Comparison of ENCODE assay signal across 8 cellular contexts in the genomic region with DNA sequence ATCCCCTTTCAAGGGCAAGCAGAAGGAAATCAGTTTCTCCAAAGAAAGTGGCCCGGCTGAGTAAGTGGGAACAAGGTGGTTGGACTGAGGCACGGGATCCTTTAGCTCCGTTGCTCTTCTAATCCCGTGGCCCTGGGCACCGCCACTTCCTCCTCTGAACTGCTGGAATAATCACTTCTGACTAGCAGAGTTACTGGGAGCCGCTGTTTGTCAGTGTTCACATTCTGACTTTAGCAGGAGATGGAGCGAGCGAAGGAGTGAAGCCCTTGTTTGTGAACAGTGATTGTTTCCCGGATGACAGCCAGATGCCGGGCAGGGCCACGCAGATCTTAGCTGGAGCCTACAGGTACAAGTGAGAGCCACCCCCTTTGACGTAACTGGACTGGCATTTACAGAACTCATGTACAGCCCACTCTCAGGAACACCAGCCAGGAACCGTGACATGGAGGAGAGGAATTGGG. TPM values are rescaled to one million over a fixed set of nuclear protein-coding genes. Genes with fewer than 3 reads are reported as not detected.
A peak's percentile ranks its signal among the peaks of the same experiment; 100 is the strongest.
DNase-seq lines count a peak whose midpoint lies in the region; ATAC-seq, FAIRE-seq and TF ChIP-seq lines count a peak whose summit lies in the region.

No MANE protein-coding gene starts in this region.

- ATAC-seq in body of pancreas: peak; percentile 8

- peak; percentile 5 for FAIRE-seq in keratinocyte (lab: Jason Lieb, UNC)
- no peak for FAIRE-seq in GM19239 (lab: Jason Lieb, UNC)

- H3K4me3 ChIP-seq in body of pancreas (peak overlapping the region; percentile 64 to 86), keratinocyte (ENCODE audit: control insufficient read depth in 2 of 3, extremely low read depth in 1 of 3, insufficient read depth in 2 of 3, low read depth in 1 of 3, low read length in 3 of 3) (peak overlapping the region; percentile 73 to 85 (median 75)), spleen (peak overlapping the region in 7 of 8 donors; percentile 77 to 97 (median 89))

- H3K36me3 ChIP-seq in body of pancreas (replicated peaks in 1 of 2; ENCODE audit: insufficient read depth in 1 of 2, low read depth in 2 of 2): no peaks in the 10 kb centered on the region
- H3K36me3 ChIP-seq in keratinocyte (ENCODE audit: control insufficient read depth in 2 of 2, extremely low read depth in 1 of 2, insufficient read depth in 2 of 2, low read length in 2 of 2): peaks cover 1 to 16% of the 10 kb centered on the region in 2 experiments
- H3K36me3 ChIP-seq in spleen: peaks cover 0 to 20% (median 11%) of the 10 kb centered on the region in 6 donors

- peaks cover 28% of the 10 kb centered on the region for H3K4me1 ChIP-seq in body of pancreas
- H3K4me1 ChIP-seq in keratinocyte (ENCODE audit: control insufficient read depth, extremely low read depth, insufficient read depth, low read length): peaks cover 13% of the 10 kb centered on the region
- H3K4me1 ChIP-seq in spleen: peaks cover 10 to 55% (median 30%) of the 10 kb centered on the region in 6 donors

- no peaks in the 10 kb centered on the region for H3K27me3 ChIP-seq in body of pancreas
- H3K27me3 ChIP-seq in keratinocyte (ENCODE audit: control insufficient read depth, extremely low read depth, insufficient read depth, low read length): no peaks in the 10 kb centered on the region
- H3K27me3 ChIP-seq in spleen (replicated peaks in 1 of 7): peaks cover 0 to 7% (median 0%) of the 10 kb centered on the region in 7 donors

- WGBS in body of pancreas, 2 donors: 23 to 24% methylated on average over 10 to 13 of the region's 13 CpGs
- 37 to 55% (median 52%) methylated on average over 13 of the region's 13 CpGs for WGBS in spleen, 5 donors

- peaks cover 50% of the 10 kb centered on the region for H3K79me2 ChIP-seq in keratinocyte (ENCODE audit: control insufficient read depth, insufficient read depth, low read length)

- H3K4me2 ChIP-seq in keratinocyte (ENCODE audit: control insufficient read depth, extremely low read depth, insufficient read depth, low read depth, low read length): peak overlapping the region; percentile 94

- DNase-seq in DMS53 treated with DMSO at 0.1 percent for 48 hours (lab: John Stamatoyannopoulos, UW; ENCODE audit: unreplicated experiment): peak; percentile 30
- DNase-seq in NCI-H2029 (lab: John Stamatoyannopoulos, UW): peak; percentile 64
- peak; percentile 39 to 59 (median 50) for DNase-seq in body of pancreas
- no peak for DNase-seq in keratinocyte (ENCODE audit: low read depth, low spot score)
- peak; percentile 71 for DNase-seq in spleen
- DNase-seq in GM19238 (ENCODE audit: insufficient read length, low spot score): no peak
- no peak for DNase-seq in NCI-H1105 treated with DMSO at 0.1 percent for 48 hours (lab: John Stamatoyannopoulos, UW)
- DNase-seq in GM19239 (ENCODE audit: insufficient read length, low spot score): no peak

- TF ChIP-seq POLR2A in body of pancreas (IDR thresholded peaks at IDR 0.05): peak in 2 of 3 donors; percentile 42 to 53
- no peak for TF ChIP-seq POLR2A in spleen (IDR thresholded peaks at IDR 0.05)

- dilution Hi-C loops in keratinocyte (cut with MboI; ENCODE audit: extremely low pct_ligation_motif_present, low sequenced_read_pairs): no loop called here

- intact Hi-C loops in body of pancreas (cut with DNase I): no loop called here
- intact Hi-C loops in spleen (cut with DNase I; ENCODE audit: low total_unique reads): no loop called here

- no peaks in the 10 kb centered on the region for H3K9me1 ChIP-seq in keratinocyte (ENCODE audit: control insufficient read depth, extremely low read depth, insufficient read depth, low read length)

- TF ChIP-seq CTCF in body of pancreas (IDR thresholded peaks at IDR 0.05) (no peak), keratinocyte (optimal IDR thresholded peaks at IDR 0.05 in 1 of 3, IDR thresholded peaks at IDR 0.05 in 1 of 3, conservative IDR thresholded peaks at IDR 0.05 in 1 of 3; ENCODE audit: extremely low read depth in 1 of 3, insufficient read depth in 2 of 3, low read length in 3 of 3) (no peak), spleen (IDR thresholded peaks at IDR 0.05 in 8 of 11, conservative IDR thresholded peaks at IDR 0.05 in 3 of 11) (no peak)

- H2AFZ ChIP-seq in keratinocyte (ENCODE audit: control insufficient read depth, low read length): peak overlapping the region; percentile 72

- H3K27ac ChIP-seq in body of pancreas: peak overlapping the region; percentile 66 to 89 (median 80)
- H3K27ac ChIP-seq in keratinocyte (ENCODE audit: control insufficient read depth, insufficient read depth, low read length): peak overlapping the region; percentile 63
- peak overlapping the region; percentile 15 to 90 (median 86) for H3K27ac ChIP-seq in spleen

- H3K9me3 ChIP-seq in body of pancreas (no peaks in the 10 kb centered on the region), keratinocyte (ENCODE audit: control insufficient read depth, low read depth, low read length) (no peaks in the 10 kb centered on the region), spleen (no peaks in the 10 kb centered on the region)

- H3K9ac ChIP-seq in keratinocyte (ENCODE audit: control insufficient read depth, extremely low read depth, insufficient read depth, low read length): peak overlapping the region; percentile 84

- H4K20me1 ChIP-seq in keratinocyte (ENCODE audit: control insufficient read depth, extremely low read depth, insufficient read depth, low read length): no peaks in the 10 kb centered on the region

RNA-seq across cellular contexts. Expression of a gene that starts 1.3 kb away (rescaled TPM):
- total RNA-seq in body of pancreas (10 to 100 TPM; 30.0 to 53.4 TPM), spleen (10 to 100 TPM; 22.0 to 45.4 (median 32.9) TPM)
- polyA plus RNA-seq in keratinocyte (8.2 to 9.0 TPM (median 8.9 TPM) in 3 replicates), spleen (10 to 100 TPM in 1 of 3 donors, 1 to 10 TPM in 2; 5.7 to 13.3 (median 7.0) TPM)
- polyA plus RNA-seq in keratinocyte (2011; ENCODE audit: low read depth): 2.6 TPM
- 7.0 and 8.7 TPM in 2 replicates for polyA plus RNA-seq in keratinocyte (2011; cell fraction: cytosol; rRNA removed)
- 11.2 and 14.1 TPM in 2 replicates for polyA plus RNA-seq in keratinocyte (2011; cell fraction: nucleus; rRNA removed)
- polyA plus RNA-seq in keratinocyte (2012; ENCODE audit: low replicate concordance): 4.1 and 11.3 TPM in 2 replicates
- polyA minus RNA-seq in keratinocyte: 12.9 to 20.1 TPM (median 13.3 TPM) in 3 replicates
- 17.1 TPM for polyA minus RNA-seq in keratinocyte (2011; cell fraction: cytosol; rRNA and poly(A)+ RNA removed)
- 8.5 and 10.4 TPM in 2 replicates for polyA minus RNA-seq in keratinocyte (2011; cell fraction: nucleus; rRNA and poly(A)+ RNA removed)

Comparison
In these comparisons a context has a peak if more than half of its experiments do, and no peak if none do; other contexts are left out.
1. DNase-seq: peak in DMS53 treated with DMSO at 0.1 percent for 48 hours (single experiment), NCI-H2029 (single experiment), body of pancreas (4 of 4) and spleen (single experiment); none in keratinocyte (single experiment), GM19238 (single experiment), NCI-H1105 treated with DMSO at 0.1 percent for 48 hours (single experiment) and GM19239 (single experiment).
2. POLR2A ChIP-seq: peak in body of pancreas (2 of 3); none in spleen (0 of 3).
3. Peak in every context shown above with its lines, with median percentiles within 50 percentile points of each other: H3K27ac ChIP-seq and H3K4me3 ChIP-seq.